8 cellular contexts compared by ENCODE assay signal in genomic region chr4:78720994-78721677, GRCh38. TPM values are rescaled to one million over a fixed set of nuclear protein-coding genes. Genes with fewer than 3 reads are reported as not detected.
A peak's percentile ranks its signal among the peaks of the same experiment; 100 is the strongest.
DNase-seq lines count a peak whose midpoint lies in the region; ATAC-seq, FAIRE-seq and TF ChIP-seq lines count a peak whose summit lies in the region.

No MANE protein-coding gene starts in this region.

- peaks cover 35% of the 10 kb centered on the region for H3K4me1 Mint-ChIP-seq in GM23338
- H3K4me1 Mint-ChIP-seq in T-helper 1 cell treated with Interleukin-12 subunit alpha and Interleukin-12 subunit beta and Interleukin-4 antibody, amounts not matched to agents 30 μg/mL and 1 μg/mL, for 36 hours (ENCODE audit: low read depth), result peaks cover 17% of the 10 kb centered on the region

- H3K36me3 Mint-ChIP-seq in GM23338 (ENCODE audit: low read depth), result peaks cover 19% of the 10 kb centered on the region
- no peaks in the 10 kb centered on the region for H3K36me3 Mint-ChIP-seq in T-helper 1 cell treated with Interleukin-12 subunit alpha and Interleukin-12 subunit beta and Interleukin-4 antibody, amounts not matched to agents 30 μg/mL and 1 μg/mL, for 36 hours (ENCODE audit: low read depth)

- H3K79me2 ChIP-seq in GM23338 (replicated peaks; ENCODE audit: insufficient read depth), result no peaks in the 10 kb centered on the region

- H4K20me1 ChIP-seq in GM23338 (replicated peaks; ENCODE audit: insufficient read depth), result no peaks in the 10 kb centered on the region

- ATAC-seq in GM23338, result peak; percentile 14; the same call in 1 of the 3 replicates

- FAIRE-seq in HTR-8/SVneo (lab: Jason Lieb, UNC), result no peak

- TF ChIP-seq CTCF in GM12865 (IDR thresholded peaks at IDR 0.05; ENCODE audit: insufficient read depth, low read depth, low read length, missing control alignments) (no peak), GM23338 (conservative IDR thresholded peaks at IDR 0.05; ENCODE audit: low read depth in 2 of 2) (no peak)

- peaks cover 24% of the 10 kb centered on the region for H3K9me3 Mint-ChIP-seq in GM23338
- no peaks in the 10 kb centered on the region for H3K9me3 Mint-ChIP-seq in T-helper 1 cell treated with Interleukin-12 subunit alpha and Interleukin-12 subunit beta and Interleukin-4 antibody, amounts not matched to agents 30 μg/mL and 1 μg/mL, for 36 hours

- no peak overlapping the region for H3K27ac ChIP-seq in GM23338 (ENCODE audit: low read depth)

- peak overlapping the region; percentile 56 for H3K4me2 ChIP-seq in GM23338

- peaks cover 36% of the 10 kb centered on the region for H3K4me1 ChIP-seq in GM23338 (ENCODE audit: insufficient read depth)

- peaks cover 13% of the 10 kb centered on the region; the same call in 1 of the 2 replicates for H3K27me3 ChIP-seq in GM23338 (ENCODE audit: insufficient read depth)

- H3K27ac Mint-ChIP-seq in GM23338, result peak overlapping the region; percentile 10; the same call in 1 of the 2 replicates
- H3K27ac Mint-ChIP-seq in T-helper 1 cell treated with Interleukin-12 subunit alpha and Interleukin-12 subunit beta and Interleukin-4 antibody, amounts not matched to agents 30 μg/mL and 1 μg/mL, for 36 hours, result peak overlapping the region; percentile 47

- H3K9me2 ChIP-seq in GM23338 (ENCODE audit: insufficient read depth), result no peaks in the 10 kb centered on the region

- no peak overlapping the region for H2AFZ ChIP-seq in GM23338

- peak; percentile 62 for DNase-seq in GM12865 (ENCODE audit: low read depth)
- no peak for DNase-seq in GM23338 (ENCODE audit: low spot score)
- peak; percentile 29 for DNase-seq in globus pallidus (ENCODE audit: low spot score)
- DNase-seq in cerebellum (ENCODE audit: low spot score), result no peak
- no peak for DNase-seq in HTR-8/SVneo (ENCODE audit: insufficient read length, low spot score)
- DNase-seq in DMS153 treated with DMSO at 0.1 percent for 48 hours (lab: John Stamatoyannopoulos, UW; ENCODE audit: unreplicated experiment), result no peak
- DNase-seq in putamen (ENCODE audit: low spot score), result no peak

- H3K4me3 ChIP-seq in GM12865 (ENCODE audit: low read depth, low read length), result no peak overlapping the region
- peak overlapping the region; percentile 3 for H3K4me3 ChIP-seq in GM23338

- H3K27me3 Mint-ChIP-seq in GM23338 (ENCODE audit: insufficient read depth, low read depth, poor library complexity), result peaks cover 18% of the 10 kb centered on the region
- H3K27me3 Mint-ChIP-seq in T-helper 1 cell treated with Interleukin-12 subunit alpha and Interleukin-12 subunit beta and Interleukin-4 antibody, amounts not matched to agents 30 μg/mL and 1 μg/mL, for 36 hours (ENCODE audit: low read depth), result peaks cover 5% of the 10 kb centered on the region

- H3K36me3 ChIP-seq in GM23338 (ENCODE audit: insufficient read depth), result no peaks in the 10 kb centered on the region

- no peak overlapping the region for H3K4me3 Mint-ChIP-seq in GM23338
- H3K4me3 Mint-ChIP-seq in T-helper 1 cell treated with Interleukin-12 subunit alpha and Interleukin-12 subunit beta and Interleukin-4 antibody, amounts not matched to agents 30 μg/mL and 1 μg/mL, for 36 hours, result peak overlapping the region; percentile 66

- H3F3A ChIP-seq in GM23338 (replicated peaks; ENCODE audit: low read depth), result peaks cover 7% of the 10 kb centered on the region; the same call in 1 of the 2 replicates

TF ChIP-seq in GM23338, 12 proteins besides CTCF, POLR2A, EP300 and RAD21 (continues in another document):
- TF ChIP-seq ETS1 (IDR thresholded peaks at IDR 0.05) (no peak), JUNB (IDR thresholded peaks at IDR 0.05; ENCODE audit: unreplicated experiment) (no peak), STAT1 (IDR thresholded peaks at IDR 0.05; ENCODE audit: unreplicated experiment) (no peak), ZNF462 (CRISPR knock-in tag; IDR thresholded peaks at IDR 0.05) (no peak), EZH2 (IDR thresholded peaks at IDR 0.05; ENCODE audit: low read depth, unreplicated experiment) (no peak), EZH2phosphoT487 (IDR thresholded peaks at IDR 0.05; ENCODE audit: unreplicated experiment) (no peak)

RNA-seq across cellular contexts. Expression of gene BMP2K, which starts 55.0 kb away (rescaled TPM):
- 32.5 and 36.9 TPM in 2 replicates for total RNA-seq in GM23338 (2014; rRNA removed; shearing (Covaris generic))
- 7.1 and 8.2 TPM in 2 replicates for polyA plus RNA-seq in GM23338 (2016; fragmentation: Nextera tagmentation; extraction: Ambion mirVana)
- 107 TPM for total RNA-seq in cerebellum

Comparison
In these comparisons a context has a peak if more than half of its experiments do, and no peak if none do; other contexts are left out.
1. DNase-seq: peak in GM12865 (single experiment) and globus pallidus (single experiment); none in GM23338 (single experiment), cerebellum (single experiment), HTR-8/SVneo (single experiment), DMS153 treated with DMSO at 0.1 percent for 48 hours (single experiment) and putamen (single experiment).